In genomic region chr11:71124127-71124526, GRCh38 we compare ENCODE assay signal across 8 cellular contexts.
"Had no signal": no experiment of that assay in that cellular context is flagged by ENCODE, and none has a peak within 500 bp of the region (broad histone marks: within the 10 kb centered on the region; RNA-seq: fewer than 3 reads in every experiment).

No MANE protein-coding gene starts in this region.

- H3K27ac ChIP-seq: GM23248, HL-60, KMS-11 had no signal

- ATAC-seq: HCT116 had no signal

- H3K9me3 ChIP-seq: HAP-1 had no signal

- H3K4me1 ChIP-seq: HAP-1 had no signal

- H3K4me2 ChIP-seq: KMS-11 had no signal

- DNase-seq: GM23248, GOT3, H7, KBM-7 had no signal

- H2AFZ ChIP-seq: GM23248 had no signal

- H3K36me3 ChIP-seq: HAP-1 had no signal

- H3K9ac ChIP-seq: GM23248, KMS-11 had no signal

- H3K4me3 ChIP-seq: GM23248, HAP-1 had no signal
